ENCODE assay signal across 17 cellular contexts in the genomic region with DNA sequence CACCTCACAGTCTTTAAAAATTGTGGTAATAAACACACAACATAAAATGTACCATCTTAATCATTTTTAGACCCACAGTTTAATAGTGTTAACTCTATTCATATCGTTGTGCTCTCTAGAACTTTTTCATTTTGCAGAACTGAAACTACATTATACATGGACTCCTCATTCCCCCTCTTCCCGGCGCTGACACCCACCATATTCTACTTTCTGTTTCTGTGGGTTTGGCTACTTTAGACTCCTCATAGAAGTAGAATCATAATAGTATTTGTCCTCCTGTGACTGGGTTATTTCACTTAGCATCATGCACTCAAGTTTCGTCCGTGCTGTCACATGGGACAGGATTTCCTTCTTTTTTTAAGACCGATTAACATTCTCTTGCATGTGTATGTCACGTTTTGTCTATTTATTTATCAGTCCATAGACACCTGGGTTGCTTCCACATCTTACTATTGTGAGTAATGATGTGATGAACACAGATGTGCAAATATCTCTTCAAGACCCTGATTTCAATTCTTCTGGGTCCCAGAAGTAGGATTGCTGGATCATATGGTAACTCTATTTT.
DNase-seq lines count a peak whose midpoint lies in the region; ATAC-seq and TF ChIP-seq lines count a peak whose summit lies in the region.
"Had no signal": no experiment of that assay in that cellular context is flagged by ENCODE, and none has a peak within 500 bp of the region (broad histone marks: within the 10 kb centered on the region; RNA-seq: fewer than 3 reads in every experiment).

No MANE protein-coding gene starts in this region.

- peak; percentile 25 to 59 for DNase-seq in NOMO-1 (lab: John Stamatoyannopoulos, UW; ENCODE audit: unreplicated experiment in 2 of 2)
- DNase-seq in ecto neural progenitor cell (ENCODE audit: low spot score): no peak
- DNase-seq in cerebellar cortex (ENCODE audit: low spot score): no peak
- DNase-seq in GM13976 (ENCODE audit: low spot score): no peak
- DNase-seq in neural progenitor cell (ENCODE audit: low spot score): no peak
- DNase-seq: activated effector memory CD4-positive, alpha-beta T cell treated with Interleukin-2 at 50 U/mL for 16 hours; DMS79; effector memory CD8-positive, alpha-beta T cell; natural killer cell; NCI-H187 treated with DMSO at 0.1 percent for 48 hours; stimulated activated CD4-positive, alpha-beta T cell treated with anti-CD3 and anti-CD28 coated beads, Interleukin-4, amount 100 ng/mL, for 1 hour; stimulated activated naive CD8-positive, alpha-beta T cell treated with anti-CD3 and anti-CD28 coated beads, Interleukin-15, amount 100 ng/mL, for 72 hours; T-cell had no signal

- H2AFZ ChIP-seq in neural progenitor cell (replicated peaks): no peak overlapping the region

- H3K9ac ChIP-seq in neural progenitor cell: no peak overlapping the region

- H4K20me1 ChIP-seq in neural progenitor cell (ENCODE audit: low read depth): no peaks in the 10 kb centered on the region

- no peaks in the 10 kb centered on the region for H3K36me3 ChIP-seq in neural progenitor cell

- H3K4me1 Mint-ChIP-seq in neural progenitor cell: no peaks in the 10 kb centered on the region
- H3K4me1 Mint-ChIP-seq: brain; natural killer cell; stimulated activated naive CD8-positive, alpha-beta T cell treated with anti-CD3 and anti-CD28 coated beads, Interleukin-15, amount 100 ng/mL, for 72 hours; T-cell had no signal

- H3F3A ChIP-seq in neural progenitor cell (ENCODE audit: low read depth): no peaks in the 10 kb centered on the region

- peaks cover 13% of the 10 kb centered on the region for H3K9me3 Mint-ChIP-seq in neural progenitor cell

- ATAC-seq in GM18508 (IDR thresholded peaks at IDR 0.05; ENCODE audit: insufficient read depth, unreplicated experiment) (peak; percentile 85), GM21360 (IDR thresholded peaks at IDR 0.05; ENCODE audit: unreplicated experiment) (peak; percentile 91), HG03025 (IDR thresholded peaks at IDR 0.05; ENCODE audit: low FRiP score, unreplicated experiment) (peak; percentile 64)
- ATAC-seq: effector memory CD8-positive, alpha-beta T cell; natural killer cell; stimulated activated naive CD8-positive, alpha-beta T cell treated with anti-CD3 and anti-CD28 coated beads, Interleukin-15, amount 100 ng/mL, for 72 hours; T-cell had no signal

- no peak overlapping the region for H3K4me2 ChIP-seq in neural progenitor cell

- no peak overlapping the region for H3K27ac Mint-ChIP-seq in neural progenitor cell
- H3K27ac Mint-ChIP-seq: brain; effector memory CD8-positive, alpha-beta T cell; natural killer cell; stimulated activated naive CD8-positive, alpha-beta T cell treated with anti-CD3 and anti-CD28 coated beads, Interleukin-15, amount 100 ng/mL, for 72 hours; T-cell had no signal

- H3K36me3 Mint-ChIP-seq in neural progenitor cell: no peaks in the 10 kb centered on the region
- H3K36me3 Mint-ChIP-seq: brain, natural killer cell, T-cell had no signal

- no peak for TF ChIP-seq CTCF in GM13976 (IDR thresholded peaks at IDR 0.05; ENCODE audit: borderline replicate concordance, control extremely low read depth, extremely low read depth, insufficient read depth, missing control alignments)
- no peak for TF ChIP-seq CTCF in neural progenitor cell (IDR thresholded peaks at IDR 0.05)

- no peaks in the 10 kb centered on the region for H3K4me1 ChIP-seq in neural progenitor cell

- H3K27ac ChIP-seq in neural progenitor cell: no peak overlapping the region

- H3K79me2 ChIP-seq in neural progenitor cell (ENCODE audit: low read depth): no peaks in the 10 kb centered on the region

- peaks cover 16% of the 10 kb centered on the region for H3K27me3 Mint-ChIP-seq in neural progenitor cell (ENCODE audit: insufficient read depth, low read depth)

- H3K4me3 ChIP-seq in neural progenitor cell: no peak overlapping the region

- H3K4me3 Mint-ChIP-seq in neural progenitor cell: no peak overlapping the region
- H3K4me3 Mint-ChIP-seq: brain; effector memory CD8-positive, alpha-beta T cell; natural killer cell; stimulated activated naive CD8-positive, alpha-beta T cell treated with anti-CD3 and anti-CD28 coated beads, Interleukin-15, amount 100 ng/mL, for 72 hours; T-cell had no signal

- no peaks in the 10 kb centered on the region for H3K9me3 ChIP-seq in neural progenitor cell (ENCODE audit: low read depth)

- H3K27me3 ChIP-seq in neural progenitor cell: no peaks in the 10 kb centered on the region

- in situ Hi-C loops in GM13976 (cut with MboI; ENCODE audit: low sequenced_read_pairs, unreplicated experiment): no loop called here

Comparison
In these comparisons a context has a peak if more than half of its experiments do, and no peak if none do; other contexts are left out.
1. DNase-seq: peak in NOMO-1 (2 of 2); none in ecto neural progenitor cell (single experiment), cerebellar cortex (single experiment), GM13976 (single experiment) and neural progenitor cell (single experiment).
2. Peak in every context shown above with its lines, with median percentiles within 50 percentile points of each other: ATAC-seq.